In the genomic region with DNA sequence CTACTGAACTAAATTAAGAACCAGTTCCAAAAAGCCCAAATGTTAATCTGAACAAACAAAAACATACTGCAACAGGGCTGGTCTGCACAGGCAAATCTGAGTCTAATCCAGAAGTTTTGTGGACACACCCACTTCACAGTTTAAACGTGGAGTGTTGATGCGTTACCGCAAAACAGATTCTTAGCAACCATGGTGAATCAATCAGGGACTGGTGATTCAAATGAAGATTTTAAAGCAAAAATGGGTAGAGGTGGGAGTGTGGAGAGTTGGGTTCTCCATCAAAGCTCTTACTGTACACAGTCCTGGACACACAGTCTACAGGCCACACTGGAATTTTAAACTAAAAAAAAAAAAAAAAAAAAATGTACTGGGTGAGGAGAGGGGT, we compare ENCODE assay signal across 8 cellular contexts. TPM values are rescaled to one million over a fixed set of nuclear protein-coding genes. Genes with fewer than 3 reads are reported as not detected.
DNase-seq lines count a peak whose midpoint lies in the region; ATAC-seq, FAIRE-seq and TF ChIP-seq lines count a peak whose summit lies in the region.

No MANE protein-coding gene starts in this region.

- 12% methylated on average over 3 of the region's 3 CpGs for WGBS in urinary bladder

- H3K27ac ChIP-seq in AG04450 (ENCODE audit: low read depth, low read length) (peak overlapping the region; percentile 83), astrocyte (ENCODE audit: low read depth, low read length) (peak overlapping the region; percentile 98), urinary bladder (ENCODE audit: low read depth) (peak overlapping the region; percentile 71)

- H3K27me3 Mint-ChIP-seq in astrocyte (ENCODE audit: low read depth, unreplicated experiment), result no peaks in the 10 kb centered on the region

- H3K9me3 ChIP-seq in AG04450 (ENCODE audit: control insufficient read depth, insufficient read depth, low read length), result no peaks in the 10 kb centered on the region; the same call in 1 of the 2 replicates
- no peaks in the 10 kb centered on the region for H3K9me3 ChIP-seq in astrocyte (ENCODE audit: insufficient read depth, low read depth, low read length)

- POLR2A ChIA-PET in AG04450 (lab: Yijun Ruan, JAX), result interaction anchor here (0.7 to 3.8 kb wide), 6 partner anchors 15 to 52 kb away, joined by 3 to 38 read pairs (median 6); no protein-coding TSS in a partner anchor

- H3K4me3 ChIP-seq in AG04450 (ENCODE audit: low read depth, low read length), result peak overlapping the region; percentile 96
- H3K4me3 ChIP-seq in astrocyte (ENCODE audit: insufficient read depth, low read depth, low read length), result peak overlapping the region; percentile 97
- H3K4me3 ChIP-seq in urinary bladder (ENCODE audit: low read depth, low read length), result no peak overlapping the region

- no peak for DNase-seq in AG04450 (ENCODE audit: low read depth, low spot score)
- DNase-seq in HS-27A (ENCODE audit: low read depth), result peak; percentile 83
- DNase-seq in astrocyte (ENCODE audit: low read depth), result peak; percentile 84
- DNase-seq in left kidney (ENCODE audit: low read depth, low spot score), result peak; percentile 81
- no peak for DNase-seq in SIG-M5 treated with dmso at 0.1 percent for 504 hours (lab: John Stamatoyannopoulos, UW; ENCODE audit: unreplicated experiment)
- DNase-seq in NCI-H774 (lab: John Stamatoyannopoulos, UW), result no peak

- H2AFZ ChIP-seq in astrocyte (ENCODE audit: low read depth, low read length), result no peak overlapping the region

- H3K27ac Mint-ChIP-seq in astrocyte (ENCODE audit: unreplicated experiment), result peak overlapping the region; percentile 98

- H3K4me1 Mint-ChIP-seq in astrocyte (ENCODE audit: low read depth, unreplicated experiment), result peaks cover 54% of the 10 kb centered on the region

- FAIRE-seq in astrocyte (lab: Jason Lieb, UNC), result no peak

- H3K4me2 ChIP-seq in astrocyte (ENCODE audit: low read length), result peak overlapping the region; percentile 91

- peaks cover 100% of the 10 kb centered on the region for H3K79me2 ChIP-seq in astrocyte (ENCODE audit: insufficient read depth, low read length)

- H3K27me3 ChIP-seq in AG04450 (ENCODE audit: control insufficient read depth, insufficient read depth, low read length) (no peaks in the 10 kb centered on the region), astrocyte (ENCODE audit: insufficient read depth, low read length) (no peaks in the 10 kb centered on the region)

- H3K4me3 Mint-ChIP-seq in astrocyte (ENCODE audit: unreplicated experiment), result peak overlapping the region; percentile 96

- peaks cover 61% of the 10 kb centered on the region for H3K4me1 ChIP-seq in astrocyte (ENCODE audit: insufficient read depth, low read length)
- peaks cover 8% of the 10 kb centered on the region for H3K4me1 ChIP-seq in urinary bladder (ENCODE audit: insufficient read depth)

- H3K9ac ChIP-seq in astrocyte (ENCODE audit: low read length), result peak overlapping the region; percentile 99

- H3K36me3 ChIP-seq in astrocyte (ENCODE audit: insufficient read depth, low read length) (peaks cover 49% of the 10 kb centered on the region), urinary bladder (ENCODE audit: insufficient read depth) (no peaks in the 10 kb centered on the region)

- peaks cover 20% of the 10 kb centered on the region for H3K36me3 Mint-ChIP-seq in astrocyte (ENCODE audit: low read depth, unreplicated experiment)

- CTCF ChIA-PET in AG04450 (lab: Charles Lee), result no interaction called here

- H3K9me3 Mint-ChIP-seq in astrocyte (ENCODE audit: unreplicated experiment), result no peaks in the 10 kb centered on the region

- no peak for ATAC-seq in GM18520 (IDR thresholded peaks at IDR 0.05; ENCODE audit: unreplicated experiment)

- TF ChIP-seq CTCF in AG04450 (IDR thresholded peaks at IDR 0.05; ENCODE audit: low read depth, low read length) (no peak), astrocyte (IDR thresholded peaks at IDR 0.05; ENCODE audit: insufficient read depth, low read depth, low read length) (no peak)

- peaks cover 94% of the 10 kb centered on the region for H4K20me1 ChIP-seq in astrocyte (ENCODE audit: insufficient read depth, low read length)

RNA-seq across cellular contexts. Expression of a gene that starts 5.2 kb away (rescaled TPM):
- polyA plus RNA-seq in AG04450 (2011; rRNA removed), result 4,288 and 4,537 TPM in 2 replicates
- 3,312 and 3,619 TPM in 2 replicates for polyA minus RNA-seq in AG04450 (2011; rRNA and poly(A)+ RNA removed)
- total RNA-seq in astrocyte, result 2,269 and 2,599 TPM in 2 replicates
- total RNA-seq in urinary bladder, result 906 TPM
- polyA plus RNA-seq in urinary bladder, result 562 TPM

Comparison
In these comparisons a context has a peak if more than half of its experiments do, and no peak if none do; other contexts are left out.
1. DNase-seq: peak in HS-27A (single experiment), astrocyte (single experiment) and left kidney (single experiment); none in AG04450 (single experiment), SIG-M5 treated with dmso at 0.1 percent for 504 hours (single experiment) and NCI-H774 (single experiment).
2. Peak in every context shown above with its lines, with median percentiles within 50 percentile points of each other: H3K27ac ChIP-seq.